ENCODE assay signal across 15 cellular contexts in genomic region chr16:26643519-26643918, GRCh38.
DNase-seq lines count a peak whose midpoint lies in the region; ATAC-seq and TF ChIP-seq lines count a peak whose summit lies in the region.
"Had no signal": no experiment of that assay in that cellular context is flagged by ENCODE, and none has a peak within 500 bp of the region (broad histone marks: within the 10 kb centered on the region; RNA-seq: fewer than 3 reads in every experiment).

No MANE protein-coding gene starts in this region.

- ATAC-seq in activated CD8-positive, alpha-beta T cell treated with anti-CD3 and anti-CD28 coated beads, Interleukin-2, amount 10 ng/mL, durations not matched to agents 7 days and 5 days: no peak
- no peak for ATAC-seq in activated CD8-positive, alpha-beta T cell treated with anti-CD3 and anti-CD28 coated beads for 36 hours
- ATAC-seq in naive thymus-derived CD4-positive, alpha-beta T cell: peak; percentile 10

- no peak for TF ChIP-seq CTCF in activated CD8-positive, alpha-beta T cell treated with anti-CD3 and anti-CD28 coated beads for 36 hours (IDR thresholded peaks at IDR 0.05)
- no peak for TF ChIP-seq CTCF in GM13977 (IDR thresholded peaks at IDR 0.05; ENCODE audit: extremely low read depth, insufficient read depth, missing control alignments)

- H3K27ac Mint-ChIP-seq in activated CD8-positive, alpha-beta T cell treated with anti-CD3 and anti-CD28 coated beads, Interleukin-2, amount 10 ng/mL, durations not matched to agents 7 days and 5 days: peak overlapping the region; percentile 53
- H3K27ac Mint-ChIP-seq in activated CD8-positive, alpha-beta T cell treated with anti-CD3 and anti-CD28 coated beads for 36 hours: no peak overlapping the region
- H3K27ac Mint-ChIP-seq in activated T-helper 2 cell treated with anti-CD3 and anti-CD28 coated beads, Interferon-gamma antibody, Interleukin-2, Interleukin-4, amounts not matched to agents 10 μg/mL and 5 μg/mL and 100 μg/mL, durations not matched to agents 14 hours and 24 hours and 36 hours: peak overlapping the region; percentile 24
- H3K27ac Mint-ChIP-seq in naive thymus-derived CD4-positive, alpha-beta T cell: peak overlapping the region in 1 of 9 donors; percentile 38
- H3K27ac Mint-ChIP-seq: IgD-negative memory B cell had no signal

- no peaks in the 10 kb centered on the region for H3K9me3 Mint-ChIP-seq in activated CD8-positive, alpha-beta T cell treated with anti-CD3 and anti-CD28 coated beads, Interleukin-2, amount 10 ng/mL, durations not matched to agents 7 days and 5 days (ENCODE audit: insufficient read depth)
- H3K9me3 Mint-ChIP-seq in activated CD8-positive, alpha-beta T cell treated with anti-CD3 and anti-CD28 coated beads for 36 hours: no peaks in the 10 kb centered on the region
- H3K9me3 Mint-ChIP-seq in activated T-helper 2 cell treated with anti-CD3 and anti-CD28 coated beads, Interferon-gamma antibody, Interleukin-2, Interleukin-4, amounts not matched to agents 10 μg/mL and 5 μg/mL and 100 μg/mL, durations not matched to agents 14 hours and 24 hours and 36 hours: no peaks in the 10 kb centered on the region
- H3K9me3 Mint-ChIP-seq in naive thymus-derived CD4-positive, alpha-beta T cell: peaks cover 0 to 7% (median 0%) of the 10 kb centered on the region in 11 donors

- H3K4me1 ChIP-seq in naive thymus-derived CD4-positive, alpha-beta T cell (ENCODE audit: control insufficient read depth in 2 of 2, insufficient read depth in 2 of 2, low read length in 2 of 2): no peaks in the 10 kb centered on the region

- POLR2A ChIA-PET in activated CD8-positive, alpha-beta T cell treated with anti-CD3 and anti-CD28 coated beads, Interleukin-2, amount 10 ng/mL, durations not matched to agents 7 days and 5 days (lab: Charles Lee): interaction anchor here (0.6 kb wide), 1 partner anchor 271 kb away, joined by 5 read pairs; no protein-coding TSS in a partner anchor
- POLR2A ChIA-PET in activated CD8-positive, alpha-beta T cell treated with anti-CD3 and anti-CD28 coated beads for 36 hours (lab: Charles Lee): interaction anchor here (1.3 kb wide), 1 partner anchor 19 kb away, joined by 4 read pairs; no protein-coding TSS in a partner anchor
- POLR2A ChIA-PET in naive thymus-derived CD4-positive, alpha-beta T cell (lab: Charles Lee): no interaction called here

- peaks cover 7% of the 10 kb centered on the region for H3K27me3 Mint-ChIP-seq in activated CD8-positive, alpha-beta T cell treated with anti-CD3 and anti-CD28 coated beads, Interleukin-2, amount 10 ng/mL, durations not matched to agents 7 days and 5 days (ENCODE audit: low read depth)
- H3K27me3 Mint-ChIP-seq in activated CD8-positive, alpha-beta T cell treated with anti-CD3 and anti-CD28 coated beads for 36 hours: peaks cover 6% of the 10 kb centered on the region
- H3K27me3 Mint-ChIP-seq in activated T-helper 2 cell treated with anti-CD3 and anti-CD28 coated beads, Interferon-gamma antibody, Interleukin-2, Interleukin-4, amounts not matched to agents 10 μg/mL and 5 μg/mL and 100 μg/mL, durations not matched to agents 14 hours and 24 hours and 36 hours (ENCODE audit: low read depth): no peaks in the 10 kb centered on the region
- H3K27me3 Mint-ChIP-seq in naive thymus-derived CD4-positive, alpha-beta T cell: peaks cover 0 to 22% (median 9%) of the 10 kb centered on the region in 5 donors
- H3K27me3 Mint-ChIP-seq: IgD-negative memory B cell had no signal

- H3K36me3 Mint-ChIP-seq in activated CD8-positive, alpha-beta T cell treated with anti-CD3 and anti-CD28 coated beads, Interleukin-2, amount 10 ng/mL, durations not matched to agents 7 days and 5 days (ENCODE audit: low read depth): no peaks in the 10 kb centered on the region
- no peaks in the 10 kb centered on the region for H3K36me3 Mint-ChIP-seq in activated CD8-positive, alpha-beta T cell treated with anti-CD3 and anti-CD28 coated beads for 36 hours (ENCODE audit: low read depth)
- no peaks in the 10 kb centered on the region for H3K36me3 Mint-ChIP-seq in activated T-helper 2 cell treated with anti-CD3 and anti-CD28 coated beads, Interferon-gamma antibody, Interleukin-2, Interleukin-4, amounts not matched to agents 10 μg/mL and 5 μg/mL and 100 μg/mL, durations not matched to agents 14 hours and 24 hours and 36 hours (ENCODE audit: low read depth)
- H3K36me3 Mint-ChIP-seq in naive thymus-derived CD4-positive, alpha-beta T cell: peaks cover 0 to 35% (median 0%) of the 10 kb centered on the region in 5 donors
- H3K36me3 Mint-ChIP-seq: IgD-negative memory B cell had no signal

- H3K4me3 ChIP-seq in naive thymus-derived CD4-positive, alpha-beta T cell (ENCODE audit: low read length): no peak overlapping the region

- H3K27me3 ChIP-seq in naive thymus-derived CD4-positive, alpha-beta T cell (ENCODE audit: control insufficient read depth in 2 of 2, insufficient read depth in 2 of 2, low read length in 2 of 2): no peaks in the 10 kb centered on the region

- H3K4me1 Mint-ChIP-seq in activated CD8-positive, alpha-beta T cell treated with anti-CD3 and anti-CD28 coated beads, Interleukin-2, amount 10 ng/mL, durations not matched to agents 7 days and 5 days (ENCODE audit: low read depth): peaks cover 43% of the 10 kb centered on the region
- peaks cover 19% of the 10 kb centered on the region for H3K4me1 Mint-ChIP-seq in activated CD8-positive, alpha-beta T cell treated with anti-CD3 and anti-CD28 coated beads for 36 hours (ENCODE audit: low read depth)
- peaks cover 29% of the 10 kb centered on the region for H3K4me1 Mint-ChIP-seq in activated T-helper 2 cell treated with anti-CD3 and anti-CD28 coated beads, Interferon-gamma antibody, Interleukin-2, Interleukin-4, amounts not matched to agents 10 μg/mL and 5 μg/mL and 100 μg/mL, durations not matched to agents 14 hours and 24 hours and 36 hours (ENCODE audit: low read depth)
- peaks cover 0 to 66% (median 2%) of the 10 kb centered on the region in 7 donors for H3K4me1 Mint-ChIP-seq in naive thymus-derived CD4-positive, alpha-beta T cell
- H3K4me1 Mint-ChIP-seq: IgD-negative memory B cell had no signal

- H3K27ac ChIP-seq in naive thymus-derived CD4-positive, alpha-beta T cell (ENCODE audit: low read depth, low read length): no peak overlapping the region
- H3K27ac ChIP-seq: HL-60 had no signal

- no peak for DNase-seq in activated CD8-positive, alpha-beta T cell treated with anti-CD3 and anti-CD28 coated beads, Interleukin-2, amount 10 ng/mL, durations not matched to agents 7 days and 5 days
- no peak for DNase-seq in activated CD8-positive, alpha-beta T cell treated with anti-CD3 and anti-CD28 coated beads for 36 hours
- peak; percentile 0 for DNase-seq in M059J (ENCODE audit: low read depth)
- DNase-seq in activated T-helper 2 cell treated with anti-CD3 and anti-CD28 coated beads, Interferon-gamma antibody, Interleukin-2, Interleukin-4, amounts not matched to agents 10 μg/mL and 5 μg/mL and 100 μg/mL, durations not matched to agents 14 hours and 24 hours and 36 hours (ENCODE audit: low spot score): no peak
- DNase-seq in naive thymus-derived CD4-positive, alpha-beta T cell: no peak
- no peak for DNase-seq in GM13977 (ENCODE audit: low spot score)
- DNase-seq in activated T-cell treated with anti-CD3 and anti-CD28 coated beads, Interleukin-2, amount 50 U/mL, for 1 hour: no peak
- DNase-seq: C1 segment of cervical spinal cord, GF-D8, GOT3, NCI-H1436 treated with DMSO at 0.1 percent for 48 hours, NCI-H2081, NCI-H82 had no signal

- H3K36me3 ChIP-seq in naive thymus-derived CD4-positive, alpha-beta T cell (ENCODE audit: control insufficient read depth in 2 of 3, insufficient read depth in 3 of 3, low read length in 3 of 3): no peaks in the 10 kb centered on the region

- no peaks in the 10 kb centered on the region for H3K9me3 ChIP-seq in naive thymus-derived CD4-positive, alpha-beta T cell (ENCODE audit: control insufficient read depth in 2 of 3, low read length in 3 of 3)

- CTCF ChIA-PET in activated CD8-positive, alpha-beta T cell treated with anti-CD3 and anti-CD28 coated beads, Interleukin-2, amount 10 ng/mL, durations not matched to agents 7 days and 5 days (lab: Charles Lee): interaction anchor here (1.8 kb wide), 1 partner anchor 42 kb away, joined by 5 read pairs; no protein-coding TSS in a partner anchor
- CTCF ChIA-PET in activated CD8-positive, alpha-beta T cell treated with anti-CD3 and anti-CD28 coated beads for 36 hours (lab: Charles Lee): no interaction called here
- CTCF ChIA-PET in naive thymus-derived CD4-positive, alpha-beta T cell (lab: Charles Lee): no interaction called here

- in situ Hi-C loops in GM13977 (cut with MboI; ENCODE audit: low pct_unique_long_range_greater_than_20kb, low sequenced_read_pairs, unreplicated experiment): no loop called here

- H3K4me3 Mint-ChIP-seq in activated CD8-positive, alpha-beta T cell treated with anti-CD3 and anti-CD28 coated beads, Interleukin-2, amount 10 ng/mL, durations not matched to agents 7 days and 5 days: no peak overlapping the region
- no peak overlapping the region for H3K4me3 Mint-ChIP-seq in activated CD8-positive, alpha-beta T cell treated with anti-CD3 and anti-CD28 coated beads for 36 hours
- H3K4me3 Mint-ChIP-seq in activated T-helper 2 cell treated with anti-CD3 and anti-CD28 coated beads, Interferon-gamma antibody, Interleukin-2, Interleukin-4, amounts not matched to agents 10 μg/mL and 5 μg/mL and 100 μg/mL, durations not matched to agents 14 hours and 24 hours and 36 hours (ENCODE audit: low read depth): no peak overlapping the region
- H3K4me3 Mint-ChIP-seq in naive thymus-derived CD4-positive, alpha-beta T cell: peak overlapping the region in 1 of 10 donors; percentile 17

- intact Hi-C loops in activated CD8-positive, alpha-beta T cell treated with anti-CD3 and anti-CD28 coated beads for 36 hours (cut with micrococcal nuclease): no loop called here
- intact Hi-C loops in activated T-helper 2 cell treated with anti-CD3 and anti-CD28 coated beads, Interferon-gamma antibody, Interleukin-2, Interleukin-4, amounts not matched to agents 10 μg/mL and 5 μg/mL and 100 μg/mL, durations not matched to agents 14 hours and 24 hours and 36 hours (cut with micrococcal nuclease): no loop called here
- intact Hi-C loops in naive thymus-derived CD4-positive, alpha-beta T cell (cut with micrococcal nuclease): no loop called here
